9 cellular contexts compared by ENCODE assay signal in the genomic region with DNA sequence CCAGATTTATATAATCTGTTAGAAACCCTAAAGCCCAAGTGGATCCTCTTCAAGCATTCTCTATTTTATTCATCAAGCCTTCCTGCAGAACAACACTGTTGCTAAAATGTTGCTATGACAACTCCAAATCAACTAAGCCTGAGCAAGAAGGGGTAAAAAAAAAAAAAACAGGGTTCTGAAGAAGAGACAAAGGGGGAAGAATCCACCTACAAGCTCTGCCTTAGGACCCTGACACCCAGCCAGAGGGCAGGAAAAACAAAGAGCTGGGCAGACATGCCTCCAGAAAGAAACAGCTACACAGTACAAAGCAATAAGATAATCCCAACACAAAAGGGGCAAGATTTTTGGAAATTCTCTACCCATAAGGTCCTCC. TPM values are rescaled to one million over a fixed set of nuclear protein-coding genes. Genes with fewer than 3 reads are reported as not detected.
DNase-seq lines count a peak whose midpoint lies in the region; ATAC-seq, FAIRE-seq and TF ChIP-seq lines count a peak whose summit lies in the region.
"Had no signal": no experiment of that assay in that cellular context is flagged by ENCODE, and none has a peak within 500 bp of the region (broad histone marks: within the 10 kb centered on the region; RNA-seq: fewer than 3 reads in every experiment).

No MANE protein-coding gene starts in this region.

- DNase-seq in CD4-positive, CD25-positive, alpha-beta regulatory T cell, result peak in 2 of 3 donors; percentile 35 to 50
- DNase-seq in NB4 (ENCODE audit: low read depth), result no peak
- no peak for DNase-seq in H1 (ENCODE audit: low read depth in 1 of 2, low spot score in 2 of 2)
- no peak for DNase-seq in neural crest cell (ENCODE audit: low read depth, low spot score)
- no peak for DNase-seq in stimulated activated CD4-positive, alpha-beta T cell treated with anti-CD3 and anti-CD28 coated beads, Interleukin-1b, Interleukin-23, amount 100 ng/mL, for 48 hours

- no peak overlapping the region for H2BK5ac ChIP-seq in H1 (ENCODE audit: low read depth, low read length)

- CTCF ChIA-PET in H1 (lab: Charles Lee; ENCODE audit: partially characterized antibody), result interaction anchor here (0.6 to 4.1 kb wide), 12 partner anchors 11 to 1176 kb away, joined by 3 to 26 read pairs (median 6); a partner anchor contains a TSS

- H3K4me3 Mint-ChIP-seq in CD4-positive, CD25-positive, alpha-beta regulatory T cell, result peak overlapping the region; percentile 93 to 96 (median 96)
- peak overlapping the region; percentile 94 for H3K4me3 Mint-ChIP-seq in neural crest cell

- peak overlapping the region; percentile 85 to 100 for H3K4me2 ChIP-seq in H1 (ENCODE audit: insufficient read depth in 1 of 2, low read depth in 2 of 2, low read length in 2 of 2)

- H2AFZ ChIP-seq in H1 (ENCODE audit: low read length), result no peak overlapping the region

- H3K36me3 Mint-ChIP-seq in CD4-positive, CD25-positive, alpha-beta regulatory T cell, result peaks cover 41% of the 10 kb centered on the region
- peaks cover 45% of the 10 kb centered on the region for H3K36me3 Mint-ChIP-seq in neural crest cell (ENCODE audit: low read depth)

- peaks cover 7% of the 10 kb centered on the region for H3K23me2 ChIP-seq in H1 (ENCODE audit: low read depth, low read length)

- no peaks in the 10 kb centered on the region for H3K27me3 ChIP-seq in CD4-positive, CD25-positive, alpha-beta regulatory T cell (ENCODE audit: control insufficient read depth, insufficient read depth, low read length)
- peaks cover 0 to 17% (median 8%) of the 10 kb centered on the region in 4 experiments; a peak in 6 of 7 replicates for H3K27me3 ChIP-seq in H1 (replicated peaks in 1 of 4; ENCODE audit: control insufficient read depth in 3 of 4, extremely low read depth in 1 of 4, insufficient read depth in 3 of 4, low read length in 3 of 4)

- TF ChIP-seq RAD21 in H1 (IDR thresholded peaks at IDR 0.05 in 1 of 2, conservative IDR thresholded peaks at IDR 0.05 in 1 of 2; ENCODE audit: low read depth in 2 of 2, low read length in 2 of 2), result no peak

- no peak for FAIRE-seq in H1 (lab: Jason Lieb, UNC)
- FAIRE-seq: endometrium had no signal

- H4K91ac ChIP-seq in H1 (replicated peaks; ENCODE audit: insufficient read length, low read length), result no peak overlapping the region

- peaks cover 0 to under 1% of the 10 kb centered on the region in 2 experiments for H4K20me1 ChIP-seq in H1 (replicated peaks in 1 of 2; ENCODE audit: control insufficient read depth in 1 of 2, insufficient read depth in 2 of 2, low read length in 2 of 2)

- H4K8ac ChIP-seq in H1 (ENCODE audit: extremely low read depth, insufficient read depth, low read length), result no peak overlapping the region

- no peak overlapping the region for H2BK15ac ChIP-seq in H1 (ENCODE audit: low read length)

- H2BK120ac ChIP-seq in H1 (replicated peaks; ENCODE audit: low read depth, low read length), result no peak overlapping the region

- H3K79me2 ChIP-seq in H1 (ENCODE audit: control insufficient read depth in 1 of 2, insufficient read depth in 2 of 2, low read length in 2 of 2), result peaks cover 0 to 20% of the 10 kb centered on the region in 2 experiments; a peak in 2 of 4 replicates

- H3K14ac ChIP-seq in H1 (ENCODE audit: insufficient read length), result no peak overlapping the region

- H3K4me1 Mint-ChIP-seq in CD4-positive, CD25-positive, alpha-beta regulatory T cell, result peaks cover 16 to 65% (median 43%) of the 10 kb centered on the region in 4 donors
- peaks cover 27% of the 10 kb centered on the region for H3K4me1 Mint-ChIP-seq in neural crest cell

- peaks cover 0 to 2% (median 0%) of the 10 kb centered on the region in 7 donors for H3K9me3 Mint-ChIP-seq in CD4-positive, CD25-positive, alpha-beta regulatory T cell
- peaks cover 17% of the 10 kb centered on the region for H3K9me3 Mint-ChIP-seq in neural crest cell

- no peak for ATAC-seq in CD4-positive, CD25-positive, alpha-beta regulatory T cell (ENCODE audit: low read depth in 2 of 2)
- ATAC-seq in HG03039 (IDR thresholded peaks at IDR 0.05; ENCODE audit: unreplicated experiment) (no peak), GM18873 (IDR thresholded peaks at IDR 0.05; ENCODE audit: low FRiP score, unreplicated experiment) (no peak), GM21717 (IDR thresholded peaks at IDR 0.05; ENCODE audit: unreplicated experiment) (no peak)

- TF ChIP-seq CTCF in NB4 (IDR thresholded peaks at IDR 0.05; ENCODE audit: low read depth, low read length) (no peak), H1 (IDR thresholded peaks at IDR 0.05; ENCODE audit: control extremely low read depth in 1 of 3, insufficient read depth in 1 of 3, low read depth in 1 of 3, low read length in 3 of 3) (no peak), neural crest cell (conservative IDR thresholded peaks at IDR 0.05) (no peak)

- H3K27ac Mint-ChIP-seq in CD4-positive, CD25-positive, alpha-beta regulatory T cell, result peak overlapping the region; percentile 97 to 99 (median 97)
- peak overlapping the region; percentile 90 for H3K27ac Mint-ChIP-seq in neural crest cell (ENCODE audit: unreplicated experiment)

- H3K9me3 ChIP-seq in CD4-positive, CD25-positive, alpha-beta regulatory T cell (ENCODE audit: control insufficient read depth in 2 of 2, low read length in 2 of 2), result no peaks in the 10 kb centered on the region
- H3K9me3 ChIP-seq in H1 (ENCODE audit: insufficient read depth in 2 of 2, low read depth in 1 of 2, low read length in 1 of 2), result peaks cover 0 to 12% of the 10 kb centered on the region in 2 experiments; a peak in 1 of 4 replicates

- no peak overlapping the region for H3K4ac ChIP-seq in H1 (replicated peaks; ENCODE audit: insufficient read length, low read depth, low read length)

- H3K79me1 ChIP-seq in H1 (ENCODE audit: low read depth, low read length), result peaks cover 7% of the 10 kb centered on the region

- H2BK12ac ChIP-seq in H1 (ENCODE audit: low read depth, low read length), result no peak overlapping the region

- H3K36me3 ChIP-seq in CD4-positive, CD25-positive, alpha-beta regulatory T cell (ENCODE audit: control insufficient read depth, insufficient read depth, low read length), result peaks cover 52% of the 10 kb centered on the region
- peaks cover 23 to 35% (median 28%) of the 10 kb centered on the region in 4 experiments; a peak in 6 of 8 replicates for H3K36me3 ChIP-seq in H1 (ENCODE audit: control insufficient read depth in 2 of 4, insufficient read depth in 4 of 4, low read length in 3 of 4)

- H3K9ac ChIP-seq in H1 (replicated peaks in 1 of 4; ENCODE audit: extremely low read depth in 1 of 4, low read depth in 3 of 4, low read length in 3 of 4), result peak overlapping the region in 3 of 4 experiments; percentile 35 to 92 (median 91); a peak in 3 of 7 replicates

- POLR2A ChIA-PET in H1 (lab: Charles Lee; ENCODE audit: partially characterized antibody), result interaction anchor here (0.6 to 4.0 kb wide), 11 partner anchors 10 to 114 kb away, joined by 3 to 28 read pairs (median 12); a partner anchor contains a TSS

- no peaks in the 10 kb centered on the region for H3K27me3 Mint-ChIP-seq in CD4-positive, CD25-positive, alpha-beta regulatory T cell
- H3K27me3 Mint-ChIP-seq in neural crest cell (ENCODE audit: low read depth), result peaks cover 18% of the 10 kb centered on the region

- no peak overlapping the region for H3K56ac ChIP-seq in H1 (replicated peaks; ENCODE audit: insufficient read length, low read depth, low read length)

- peaks cover 31% of the 10 kb centered on the region for H3K4me1 ChIP-seq in CD4-positive, CD25-positive, alpha-beta regulatory T cell (ENCODE audit: control insufficient read depth, insufficient read depth, low read length, poor library complexity, severe bottlenecking)
- H3K4me1 ChIP-seq in H1 (replicated peaks in 1 of 4; ENCODE audit: control insufficient read depth in 3 of 4, insufficient read depth in 4 of 4, low read length in 3 of 4), result peaks cover 0 to 6% (median 2%) of the 10 kb centered on the region in 4 experiments; a peak in 5 of 7 replicates

- no peak overlapping the region for H3K23ac ChIP-seq in H1 (ENCODE audit: insufficient read length)

- no peak overlapping the region for H2BK20ac ChIP-seq in H1 (ENCODE audit: low read length)

- TF ChIP-seq POLR2A in NB4 (IDR thresholded peaks at IDR 0.05; ENCODE audit: extremely low read depth, insufficient read length) (no peak), H1 (IDR thresholded peaks at IDR 0.05; ENCODE audit: control extremely low read depth in 1 of 2, low read depth in 2 of 2, low read length in 2 of 2) (no peak)

- H3K4me3 ChIP-seq in CD4-positive, CD25-positive, alpha-beta regulatory T cell (ENCODE audit: low read depth, low read length), result peak overlapping the region; percentile 99
- H3K4me3 ChIP-seq in NB4 (ENCODE audit: low read depth, low read length) (peak overlapping the region; percentile 78), H1 (ENCODE audit: extremely low read depth in 1 of 4, insufficient read depth in 2 of 4, low read depth in 3 of 4, low read length in 4 of 4) (peak overlapping the region; percentile 75 to 98 (median 87))

- no peak for TF ChIP-seq EP300 in H1 (IDR thresholded peaks at IDR 0.05; ENCODE audit: borderline replicate concordance in 1 of 2, low read depth in 2 of 2, low read length in 2 of 2)

- H4K5ac ChIP-seq in H1 (ENCODE audit: insufficient read length, low read depth, low read length), result no peak overlapping the region

- no peak overlapping the region for H3K18ac ChIP-seq in H1 (ENCODE audit: extremely low read depth, low read length)

- no peak overlapping the region for H2AK5ac ChIP-seq in H1 (ENCODE audit: low read depth, low read length)

- peak overlapping the region; percentile 93 for H3K27ac ChIP-seq in CD4-positive, CD25-positive, alpha-beta regulatory T cell (ENCODE audit: insufficient read depth, low read length, poor library complexity, severe bottlenecking)
- H3K27ac ChIP-seq in H1 (ENCODE audit: low read depth, low read length), result no peak overlapping the region

RNA-seq across cellular contexts. Expression of a gene that starts 1.3 kb away (rescaled TPM):
- 102 TPM for total RNA-seq in CD4-positive, CD25-positive, alpha-beta regulatory T cell
- polyA plus RNA-seq in CD4-positive, CD25-positive, alpha-beta regulatory T cell, result 1 to 10 TPM; 4.2 to 8.1 (median 6.1) TPM
- 68.9 and 74.6 TPM in 2 replicates for total RNA-seq in H1 (2021; fragmentation: NEBNext Ultra II Directional; extraction: Animal tissue kit (Norgen Biotek cat#: 25700))
- polyA plus RNA-seq in H1 (2011; rRNA removed), result 45.7 and 50.3 TPM in 2 replicates
- 44.0 TPM for polyA plus RNA-seq in H1 (2011; cell fraction: cytosol; rRNA removed)
- polyA plus RNA-seq in H1 (2011; cell fraction: nucleus; rRNA removed), result 137 TPM
- 48.6 to 69.9 TPM (median 68.1 TPM) in 4 replicates for polyA plus RNA-seq in H1 (2012, experiment 1 of 2)
- polyA plus RNA-seq in H1 (2012, experiment 2 of 2), result 51.8 TPM
- polyA plus RNA-seq in H1 (2013, experiment 1 of 2), result 31.1 TPM
- polyA plus RNA-seq in H1 (2013, experiment 2 of 2), result 31.4 TPM
- polyA minus RNA-seq in H1 (2011; rRNA and poly(A)+ RNA removed), result 133 and 196 TPM in 2 replicates
- 47.3 TPM for polyA minus RNA-seq in H1 (2011; cell fraction: cytosol; rRNA and poly(A)+ RNA removed)
- polyA minus RNA-seq in H1 (2011; cell fraction: nucleus; rRNA and poly(A)+ RNA removed), result 38.2 TPM
- 87.7 and 89.5 TPM in 2 replicates for total RNA-seq in neural crest cell

RNA-seq across cellular contexts. Expression of a gene that starts 5.8 kb away (rescaled TPM):
- total RNA-seq in CD4-positive, CD25-positive, alpha-beta regulatory T cell, result 61.3 TPM
- 100 to 1,000 TPM; 340 to 451 (median 422) TPM for polyA plus RNA-seq in CD4-positive, CD25-positive, alpha-beta regulatory T cell
- total RNA-seq in H1 (2021; fragmentation: NEBNext Ultra II Directional; extraction: Animal tissue kit (Norgen Biotek cat#: 25700)), result 60.4 and 60.9 TPM in 2 replicates
- 314 and 360 TPM in 2 replicates for polyA plus RNA-seq in H1 (2011; rRNA removed)
- polyA plus RNA-seq in H1 (2011; cell fraction: cytosol; rRNA removed), result 233 TPM
- 138 TPM for polyA plus RNA-seq in H1 (2011; cell fraction: nucleus; rRNA removed)
- 57.6 to 120 TPM (median 104 TPM) in 4 replicates for polyA plus RNA-seq in H1 (2012, experiment 1 of 2)
- 148 TPM for polyA plus RNA-seq in H1 (2012, experiment 2 of 2)
- polyA plus RNA-seq in H1 (2013, experiment 1 of 2), result 135 TPM
- 134 TPM for polyA plus RNA-seq in H1 (2013, experiment 2 of 2)
- 8.8 and 15.5 TPM in 2 replicates for polyA minus RNA-seq in H1 (2011; rRNA and poly(A)+ RNA removed)
- 20.8 TPM for polyA minus RNA-seq in H1 (2011; cell fraction: cytosol; rRNA and poly(A)+ RNA removed)
- polyA minus RNA-seq in H1 (2011; cell fraction: nucleus; rRNA and poly(A)+ RNA removed), result 26.1 TPM
- 6.7 and 7.2 TPM in 2 replicates for total RNA-seq in neural crest cell

RNA-seq across cellular contexts. Expression of a gene that starts 23.6 kb away (rescaled TPM):
- total RNA-seq in CD4-positive, CD25-positive, alpha-beta regulatory T cell, result 18.4 TPM
- 10 to 100 TPM in 1 of 4 donors, 1 to 10 TPM in 3; 6.3 to 11.2 (median 7.9) TPM for polyA plus RNA-seq in CD4-positive, CD25-positive, alpha-beta regulatory T cell
- total RNA-seq in H1 (2021; fragmentation: NEBNext Ultra II Directional; extraction: Animal tissue kit (Norgen Biotek cat#: 25700)), result 143 and 159 TPM in 2 replicates
- 170 and 200 TPM in 2 replicates for polyA plus RNA-seq in H1 (2011; rRNA removed)
- polyA plus RNA-seq in H1 (2011; cell fraction: cytosol; rRNA removed), result 209 TPM
- polyA plus RNA-seq in H1 (2011; cell fraction: nucleus; rRNA removed), result 263 TPM
- 95.6 to 141 TPM (median 108 TPM) in 4 replicates for polyA plus RNA-seq in H1 (2012, experiment 1 of 2)
- 73.5 TPM for polyA plus RNA-seq in H1 (2012, experiment 2 of 2)
- polyA plus RNA-seq in H1 (2013, experiment 1 of 2), result 109 TPM
- polyA plus RNA-seq in H1 (2013, experiment 2 of 2), result 126 TPM
- 478 and 502 TPM in 2 replicates for polyA minus RNA-seq in H1 (2011; rRNA and poly(A)+ RNA removed)
- 112 TPM for polyA minus RNA-seq in H1 (2011; cell fraction: cytosol; rRNA and poly(A)+ RNA removed)
- polyA minus RNA-seq in H1 (2011; cell fraction: nucleus; rRNA and poly(A)+ RNA removed), result 133 TPM
- 3.5 and 6.4 TPM in 2 replicates for total RNA-seq in neural crest cell

RNA-seq across cellular contexts. Expression of a gene that starts 25.2 kb away (rescaled TPM):
- total RNA-seq in CD4-positive, CD25-positive, alpha-beta regulatory T cell, result 204 TPM
- 100 to 1,000 TPM; 144 to 159 (median 151) TPM for polyA plus RNA-seq in CD4-positive, CD25-positive, alpha-beta regulatory T cell
- 0.39 and 0.40 TPM in 2 replicates for total RNA-seq in H1 (2021; fragmentation: NEBNext Ultra II Directional; extraction: Animal tissue kit (Norgen Biotek cat#: 25700))
- 0.27 and 0.50 TPM in 2 replicates for polyA plus RNA-seq in H1 (2011; rRNA removed)
- polyA plus RNA-seq in H1 (2011; cell fraction: cytosol; rRNA removed), result 0.66 TPM
- 0.57 TPM for polyA plus RNA-seq in H1 (2011; cell fraction: nucleus; rRNA removed)
- polyA plus RNA-seq in H1 (2012, experiment 1 of 2), result 0.42 to 0.74 TPM (median 0.62 TPM) in 4 replicates
- polyA plus RNA-seq in H1 (2012, experiment 2 of 2), result 0.13 TPM
- 0.08 TPM for polyA plus RNA-seq in H1 (2013, experiment 1 of 2)
- 0.09 TPM for polyA plus RNA-seq in H1 (2013, experiment 2 of 2)
- 0.44 and 0.49 TPM in 2 replicates for polyA minus RNA-seq in H1 (2011; rRNA and poly(A)+ RNA removed)
- polyA minus RNA-seq in H1 (2011; cell fraction: cytosol; rRNA and poly(A)+ RNA removed), result not detected
- 0.30 TPM for polyA minus RNA-seq in H1 (2011; cell fraction: nucleus; rRNA and poly(A)+ RNA removed)
- total RNA-seq in neural crest cell, result not detected in 2 replicates

RNA-seq across cellular contexts. Expression of a gene that starts 44.8 kb away (rescaled TPM):
- not detected for total RNA-seq in CD4-positive, CD25-positive, alpha-beta regulatory T cell
- under 1 TPM in 1 of 4 donors, not detected in 3; 0.05 TPM for polyA plus RNA-seq in CD4-positive, CD25-positive, alpha-beta regulatory T cell
- 0.19 and 0.29 TPM in 2 replicates for total RNA-seq in H1 (2021; fragmentation: NEBNext Ultra II Directional; extraction: Animal tissue kit (Norgen Biotek cat#: 25700))
- polyA plus RNA-seq in H1 (2011; rRNA removed), result 0.71 and 0.86 TPM in 2 replicates
- 1.4 TPM for polyA plus RNA-seq in H1 (2011; cell fraction: cytosol; rRNA removed)
- polyA plus RNA-seq in H1 (2011; cell fraction: nucleus; rRNA removed), result 0.16 TPM
- polyA plus RNA-seq in H1 (2012, experiment 1 of 2), result 0.69 to 0.89 TPM (median 0.76 TPM) in 4 replicates
- polyA plus RNA-seq in H1 (2012, experiment 2 of 2), result 0.31 TPM
- polyA plus RNA-seq in H1 (2013, experiment 1 of 2), result 0.18 TPM
- 0.11 TPM for polyA plus RNA-seq in H1 (2013, experiment 2 of 2)
- polyA minus RNA-seq in H1 (2011; rRNA and poly(A)+ RNA removed), result 0.95 and 1.2 TPM in 2 replicates
- not detected for polyA minus RNA-seq in H1 (2011; cell fraction: cytosol; rRNA and poly(A)+ RNA removed)
- polyA minus RNA-seq in H1 (2011; cell fraction: nucleus; rRNA and poly(A)+ RNA removed), result 0.80 TPM
- total RNA-seq in neural crest cell, result not detected in 2 replicates

Comparison
In these comparisons a context has a peak if more than half of its experiments do, and no peak if none do; other contexts are left out.
1. DNase-seq: peak in CD4-positive, CD25-positive, alpha-beta regulatory T cell (2 of 3); none in NB4 (single experiment), H1 (0 of 2), neural crest cell (single experiment) and stimulated activated CD4-positive, alpha-beta T cell treated with anti-CD3 and anti-CD28 coated beads, Interleukin-1b, Interleukin-23, amount 100 ng/mL, for 48 hours (single experiment).
2. Peak in every context shown above with its lines, with median percentiles within 50 percentile points of each other: H3K4me3 ChIP-seq.